In genomic region chr19:3509566-3509989, GRCh38 we compare ENCODE assay signal across 10 cellular contexts. TPM values are rescaled to one million over a fixed set of nuclear protein-coding genes. Genes with fewer than 3 reads are reported as not detected.
DNase-seq lines count a peak whose midpoint lies in the region; ATAC-seq and TF ChIP-seq lines count a peak whose summit lies in the region.
"Had no signal": no experiment of that assay in that cellular context is flagged by ENCODE, and none has a peak within 500 bp of the region (broad histone marks: within the 10 kb centered on the region; RNA-seq: fewer than 3 reads in every experiment).

No MANE protein-coding gene starts in this region.

- H2AFZ ChIP-seq in Loucy (ENCODE audit: low read length), result no peak overlapping the region
- H2AFZ ChIP-seq: hepatocyte had no signal

- peaks cover 34% of the 10 kb centered on the region for H3K4me1 ChIP-seq in CD4-positive, CD25-positive, alpha-beta regulatory T cell (ENCODE audit: control insufficient read depth, insufficient read depth, low read length, poor library complexity, severe bottlenecking)
- H3K4me1 ChIP-seq in Loucy (ENCODE audit: insufficient read depth, low read length, poor library complexity, severe bottlenecking) (peaks cover 44% of the 10 kb centered on the region), heart right ventricle (peaks cover 12 to 68% (median 34%) of the 10 kb centered on the region in 9 donors), prostate gland (replicated peaks) (no peaks in the 10 kb centered on the region)

- peak overlapping the region; percentile 100 for H3K4me2 ChIP-seq in Loucy (ENCODE audit: low read depth, low read length, poor library complexity, severe bottlenecking)
- H3K4me2 ChIP-seq: hepatocyte had no signal

- H3K4me1 Mint-ChIP-seq in CD4-positive, CD25-positive, alpha-beta regulatory T cell, result peaks cover 5 to 72% (median 34%) of the 10 kb centered on the region in 4 donors
- peaks cover 34 to 49% of the 10 kb centered on the region in 2 donors for H3K4me1 Mint-ChIP-seq in natural killer cell treated with Interleukin-12 subunit alpha and Interleukin-12 subunit beta and Interleukin-15 and Interleukin-18, amount 100 ng/mL, for 72 hours (ENCODE audit: low read depth in 2 of 2)

- H3K9me3 ChIP-seq in CD4-positive, CD25-positive, alpha-beta regulatory T cell (ENCODE audit: control insufficient read depth in 2 of 2, low read length in 2 of 2), result no peaks in the 10 kb centered on the region
- H3K9me3 ChIP-seq in Loucy (ENCODE audit: insufficient read depth, low read depth, low read length), result no peaks in the 10 kb centered on the region
- H3K9me3 ChIP-seq in heart right ventricle, result no peaks in the 10 kb centered on the region
- H3K9me3 ChIP-seq in prostate gland, result no peaks in the 10 kb centered on the region

- intact Hi-C loops in heart right ventricle (cut with DNase I) (loop anchor here in 1 of 10 donors (10.0 kb wide), 1 partner anchor 1575 kb away; no protein-coding TSS in a partner anchor), prostate gland (cut with DNase I) (loop anchor here (10.0 kb wide), 1 partner anchor 65 kb away; the partner anchor contains the start of gene HMG20B)

- H3K36me3 Mint-ChIP-seq in CD4-positive, CD25-positive, alpha-beta regulatory T cell, result no peaks in the 10 kb centered on the region
- no peaks in the 10 kb centered on the region for H3K36me3 Mint-ChIP-seq in natural killer cell treated with Interleukin-12 subunit alpha and Interleukin-12 subunit beta and Interleukin-15 and Interleukin-18, amount 100 ng/mL, for 72 hours

- no peak overlapping the region for H3K27ac ChIP-seq in CD4-positive, CD25-positive, alpha-beta regulatory T cell (ENCODE audit: insufficient read depth, low read length, poor library complexity, severe bottlenecking)
- H3K27ac ChIP-seq in heart right ventricle (no peak overlapping the region), prostate gland (no peak overlapping the region)
- H3K27ac ChIP-seq: hepatocyte had no signal

- no peak for DNase-seq in CD4-positive, CD25-positive, alpha-beta regulatory T cell
- peak; percentile 73 for DNase-seq in astrocyte of the spinal cord (ENCODE audit: low read depth, low spot score)
- DNase-seq in natural killer cell treated with Interleukin-12 subunit alpha and Interleukin-12 subunit beta and Interleukin-15 and Interleukin-18, amount 100 ng/mL, for 72 hours (ENCODE audit: low spot score), result no peak
- no peak for DNase-seq in heart right ventricle
- no peak for DNase-seq in DMS79 (lab: John Stamatoyannopoulos, UW)
- DNase-seq in cerebellum (ENCODE audit: low spot score), result no peak
- DNase-seq in prostate gland (ENCODE audit: low spot score), result no peak

- H3K79me2 ChIP-seq in Loucy (ENCODE audit: insufficient read depth, low read length), result peaks cover 85% of the 10 kb centered on the region

- H3K9ac ChIP-seq in Loucy (ENCODE audit: low read depth, low read length, poor library complexity, severe bottlenecking), result peak overlapping the region; percentile 41

- WGBS in heart right ventricle, 2 donors, result 85 to 86% methylated on average over 15 of the region's 15 CpGs
- WGBS in prostate gland, result 85% methylated on average over 15 of the region's 15 CpGs

- H3F3A ChIP-seq in Loucy (ENCODE audit: low read depth), result no peaks in the 10 kb centered on the region

- no peak overlapping the region for H3K4me3 ChIP-seq in CD4-positive, CD25-positive, alpha-beta regulatory T cell (ENCODE audit: low read depth, low read length)
- peak overlapping the region; percentile 99 for H3K4me3 ChIP-seq in Loucy (ENCODE audit: low read length, poor library complexity, severe bottlenecking)
- no peak overlapping the region for H3K4me3 ChIP-seq in astrocyte of the spinal cord (ENCODE audit: low read depth, low read length)
- H3K4me3 ChIP-seq in heart right ventricle, result no peak overlapping the region
- no peak overlapping the region for H3K4me3 ChIP-seq in prostate gland
- H3K4me3 ChIP-seq: hepatocyte had no signal

- H4K20me1 ChIP-seq in Loucy (ENCODE audit: insufficient read depth, low read length, poor library complexity, severe bottlenecking), result peaks cover 79% of the 10 kb centered on the region

- peak overlapping the region; percentile 40 to 94 (median 80) for H3K4me3 Mint-ChIP-seq in CD4-positive, CD25-positive, alpha-beta regulatory T cell
- H3K4me3 Mint-ChIP-seq in natural killer cell treated with Interleukin-12 subunit alpha and Interleukin-12 subunit beta and Interleukin-15 and Interleukin-18, amount 100 ng/mL, for 72 hours, result peak overlapping the region; percentile 50

- in situ Hi-C loops in astrocyte of the spinal cord (cut with HindIII; ENCODE audit: low sequenced_read_pairs), result no loop called here

- ATAC-seq in CD4-positive, CD25-positive, alpha-beta regulatory T cell (ENCODE audit: low read depth in 2 of 2), result no peak
- ATAC-seq in natural killer cell treated with Interleukin-12 subunit alpha and Interleukin-12 subunit beta and Interleukin-15 and Interleukin-18, amount 100 ng/mL, for 72 hours, result no peak
- ATAC-seq in heart right ventricle, result no peak

- peaks cover 7% of the 10 kb centered on the region for H3K36me3 ChIP-seq in CD4-positive, CD25-positive, alpha-beta regulatory T cell (ENCODE audit: control insufficient read depth, insufficient read depth, low read length)
- H3K36me3 ChIP-seq in Loucy (ENCODE audit: insufficient read depth, low read length) (no peaks in the 10 kb centered on the region), heart right ventricle (peaks cover 0 to 34% (median 0%) of the 10 kb centered on the region in 9 donors), prostate gland (no peaks in the 10 kb centered on the region)

- no peaks in the 10 kb centered on the region for H3K9me2 ChIP-seq in Loucy (replicated peaks; ENCODE audit: low read depth, low read length)

- peak overlapping the region in 2 of 3 donors; percentile 65 to 82 for H3K27ac Mint-ChIP-seq in CD4-positive, CD25-positive, alpha-beta regulatory T cell
- peak overlapping the region; percentile 6 to 34 for H3K27ac Mint-ChIP-seq in natural killer cell treated with Interleukin-12 subunit alpha and Interleukin-12 subunit beta and Interleukin-15 and Interleukin-18, amount 100 ng/mL, for 72 hours

- H3K27me3 ChIP-seq in CD4-positive, CD25-positive, alpha-beta regulatory T cell (ENCODE audit: control insufficient read depth, insufficient read depth, low read length), result no peaks in the 10 kb centered on the region
- no peaks in the 10 kb centered on the region for H3K27me3 ChIP-seq in Loucy (ENCODE audit: insufficient read depth, low read length, poor library complexity, severe bottlenecking)
- no peaks in the 10 kb centered on the region for H3K27me3 ChIP-seq in heart right ventricle
- H3K27me3 ChIP-seq in prostate gland (replicated peaks; ENCODE audit: insufficient read depth), result no peaks in the 10 kb centered on the region
- H3K27me3 ChIP-seq: hepatocyte had no signal

- H3K9me3 Mint-ChIP-seq in CD4-positive, CD25-positive, alpha-beta regulatory T cell, result peaks cover 0 to 1% (median 0%) of the 10 kb centered on the region in 7 donors
- no peaks in the 10 kb centered on the region for H3K9me3 Mint-ChIP-seq in natural killer cell treated with Interleukin-12 subunit alpha and Interleukin-12 subunit beta and Interleukin-15 and Interleukin-18, amount 100 ng/mL, for 72 hours

- TF ChIP-seq CTCF in Loucy (conservative IDR thresholded peaks at IDR 0.05; ENCODE audit: low read length) (no peak), astrocyte of the spinal cord (IDR thresholded peaks at IDR 0.05; ENCODE audit: low read depth, low read length) (no peak), heart right ventricle (IDR thresholded peaks at IDR 0.05) (no peak), prostate gland (IDR thresholded peaks at IDR 0.05) (no peak)

- no peaks in the 10 kb centered on the region for H3K27me3 Mint-ChIP-seq in CD4-positive, CD25-positive, alpha-beta regulatory T cell
- no peaks in the 10 kb centered on the region for H3K27me3 Mint-ChIP-seq in natural killer cell treated with Interleukin-12 subunit alpha and Interleukin-12 subunit beta and Interleukin-15 and Interleukin-18, amount 100 ng/mL, for 72 hours

- TF ChIP-seq POLR2A in prostate gland (IDR thresholded peaks at IDR 0.05), result no peak

RNA-seq across cellular contexts. Expression of gene FZR1, which starts 3.5 kb away (rescaled TPM):
- 107 TPM for total RNA-seq in CD4-positive, CD25-positive, alpha-beta regulatory T cell
- 10 to 100 TPM in 2 of 4 donors, 1 to 10 TPM in 2; 9.1 to 11.4 (median 10.3) TPM for polyA plus RNA-seq in CD4-positive, CD25-positive, alpha-beta regulatory T cell
- 10 to 100 TPM; 51.4 to 63.0 TPM for total RNA-seq in natural killer cell treated with Interleukin-12 subunit alpha and Interleukin-12 subunit beta and Interleukin-15 and Interleukin-18, amount 100 ng/mL, for 72 hours
- total RNA-seq in heart right ventricle (10 to 100 TPM; 21.0 to 30.8 (median 27.1) TPM), cerebellum (43.2 TPM), prostate gland (10 to 100 TPM; 32.2 to 64.9 TPM)
- 10 to 100 TPM; 13.5 to 15.2 TPM for polyA plus RNA-seq in heart right ventricle

RNA-seq across cellular contexts. Expression of gene DOHH, which starts 9.1 kb away (rescaled TPM):
- total RNA-seq in CD4-positive, CD25-positive, alpha-beta regulatory T cell, result 3.5 TPM
- 10 to 100 TPM in 2 of 4 donors, 1 to 10 TPM in 2; 6.0 to 13.9 (median 8.9) TPM for polyA plus RNA-seq in CD4-positive, CD25-positive, alpha-beta regulatory T cell
- total RNA-seq in natural killer cell treated with Interleukin-12 subunit alpha and Interleukin-12 subunit beta and Interleukin-15 and Interleukin-18, amount 100 ng/mL, for 72 hours, result 10 to 100 TPM; 16.1 to 28.6 TPM
- total RNA-seq in heart right ventricle (10 to 100 TPM in 5 of 10 donors, 1 to 10 TPM in 5; 7.2 to 14.9 (median 9.4) TPM), cerebellum (4.8 TPM), prostate gland (10 to 100 TPM; 26.1 to 26.9 TPM)
- 10 to 100 TPM; 13.2 to 30.4 TPM for polyA plus RNA-seq in heart right ventricle

RNA-seq across cellular contexts. Expression of gene SMIM44, which starts 26.3 kb away (rescaled TPM):
- not detected for total RNA-seq in CD4-positive, CD25-positive, alpha-beta regulatory T cell
- polyA plus RNA-seq in CD4-positive, CD25-positive, alpha-beta regulatory T cell, result not detected
- not detected for total RNA-seq in natural killer cell treated with Interleukin-12 subunit alpha and Interleukin-12 subunit beta and Interleukin-15 and Interleukin-18, amount 100 ng/mL, for 72 hours
- not detected for total RNA-seq in heart right ventricle
- polyA plus RNA-seq in heart right ventricle, result not detected
- not detected for total RNA-seq in cerebellum
- 1 to 10 TPM in 1 of 2 donors, not detected in 1; 1.7 TPM for total RNA-seq in prostate gland
- total RNA-seq: hepatocyte had no signal
- polyA plus RNA-seq: hepatocyte, thymus had no signal

RNA-seq across cellular contexts. Expression of gene SMIM24, which starts 29.3 kb away (rescaled TPM):
- total RNA-seq in CD4-positive, CD25-positive, alpha-beta regulatory T cell, result 1.4 TPM
- not detected for polyA plus RNA-seq in CD4-positive, CD25-positive, alpha-beta regulatory T cell
- under 1 TPM in 1 of 2 donors, not detected in 1; 0.62 TPM for total RNA-seq in natural killer cell treated with Interleukin-12 subunit alpha and Interleukin-12 subunit beta and Interleukin-15 and Interleukin-18, amount 100 ng/mL, for 72 hours
- total RNA-seq in heart right ventricle (not detected), cerebellum (0.27 TPM), prostate gland (1 to 10 TPM in 1 of 2 donors, under 1 TPM in 1; 0.32 to 1.6 TPM)
- not detected for polyA plus RNA-seq in heart right ventricle

RNA-seq across cellular contexts. Expression of gene TEKTIP1, which starts 29.4 kb away (rescaled TPM):
- total RNA-seq in CD4-positive, CD25-positive, alpha-beta regulatory T cell, result 10.9 TPM
- under 1 TPM in 1 of 4 donors, not detected in 3; 0.44 TPM for polyA plus RNA-seq in CD4-positive, CD25-positive, alpha-beta regulatory T cell
- 1 to 10 TPM; 3.3 to 4.4 TPM for total RNA-seq in natural killer cell treated with Interleukin-12 subunit alpha and Interleukin-12 subunit beta and Interleukin-15 and Interleukin-18, amount 100 ng/mL, for 72 hours
- 1 to 10 TPM in 2 of 10 donors, under 1 TPM in 8; 0.38 to 1.3 (median 0.79) TPM for total RNA-seq in heart right ventricle
- under 1 TPM in 1 of 2 donors, not detected in 1; 0.09 TPM for polyA plus RNA-seq in heart right ventricle
- 0.54 TPM for total RNA-seq in cerebellum
- total RNA-seq in prostate gland, result 1 to 10 TPM in 1 of 2 donors, under 1 TPM in 1; 0.41 to 5.3 TPM
- total RNA-seq: hepatocyte had no signal
